In genomic region chr6:125054331-125054730, GRCh38 we compare ENCODE assay signal across 21 cellular contexts.
DNase-seq lines count a peak whose midpoint lies in the region; ATAC-seq and TF ChIP-seq lines count a peak whose summit lies in the region.
"Had no signal": no experiment of that assay in that cellular context is flagged by ENCODE, and none has a peak within 500 bp of the region (broad histone marks: within the 10 kb centered on the region; RNA-seq: fewer than 3 reads in every experiment).

No MANE protein-coding gene starts in this region.

- no peaks in the 10 kb centered on the region for H3K36me3 ChIP-seq in breast epithelium

- no peak overlapping the region for H3K27ac ChIP-seq in breast epithelium
- H3K27ac ChIP-seq in cingulate gyrus (ENCODE audit: low read depth, low read length) = peak overlapping the region; percentile 21
- H3K27ac ChIP-seq: HL-60 had no signal

- peaks cover 40% of the 10 kb centered on the region for H3K4me1 Mint-ChIP-seq in MCF 10A (ENCODE audit: insufficient read depth, unreplicated experiment)
- no peaks in the 10 kb centered on the region for H3K4me1 Mint-ChIP-seq in neural crest cell
- peaks cover 5% of the 10 kb centered on the region for H3K4me1 Mint-ChIP-seq in CD14-positive monocyte
- H3K4me1 Mint-ChIP-seq: B cell had no signal

- no peak for TF ChIP-seq CTCF in MCF 10A (IDR thresholded peaks at IDR 0.05; ENCODE audit: unreplicated experiment)
- no peak for TF ChIP-seq CTCF in breast epithelium (IDR thresholded peaks at IDR 0.05)
- no peak for TF ChIP-seq CTCF in neural crest cell (conservative IDR thresholded peaks at IDR 0.05)
- TF ChIP-seq CTCF in CD14-positive monocyte (IDR thresholded peaks at IDR 0.05) = no peak

- H3K4me1 ChIP-seq in breast epithelium = no peaks in the 10 kb centered on the region

- POLR2A ChIA-PET in MCF 10A (lab: Yijun Ruan, JAX) = interaction anchor here (5.2 kb wide), 1 partner anchor 91 kb away, joined by 62 read pairs; the partner anchor contains the start of gene RNF217

- CTCF ChIA-PET in MCF 10A (lab: Yijun Ruan, JAX) = interaction anchor here (1.1 kb wide), 1 partner anchor 60 kb away, joined by 3 read pairs; no protein-coding TSS in a partner anchor

- intact Hi-C loops in MCF 10A (cut with micrococcal nuclease) = loop anchor here (5.0 kb wide), 1 partner anchor 57 kb away; no protein-coding TSS in a partner anchor
- intact Hi-C loops in breast epithelium (cut with DNase I; ENCODE audit: low total_unique reads) = no loop called here
- intact Hi-C loops in CD14-positive monocyte (cut with micrococcal nuclease) = no loop called here

- H3K27ac Mint-ChIP-seq in MCF 10A (ENCODE audit: low read depth, unreplicated experiment) (peak overlapping the region; percentile 19), neural crest cell (ENCODE audit: unreplicated experiment) (peak overlapping the region; percentile 13), CD14-positive monocyte (no peak overlapping the region)
- H3K27ac Mint-ChIP-seq: B cell had no signal

- no peak for TF ChIP-seq POLR2A in breast epithelium (IDR thresholded peaks at IDR 0.05)

- DNase-seq in MCF 10A (ENCODE audit: unreplicated experiment) (no peak), breast epithelium (ENCODE audit: low spot score in 2 of 2) (no peak), neural crest cell (ENCODE audit: low read depth, low spot score) (no peak), CD14-positive monocyte (ENCODE audit: low spot score) (no peak)
- no peak for DNase-seq in activated CD4-positive, CD25-positive, alpha-beta regulatory T cell treated with anti-CD3 and anti-CD28 coated beads, Interleukin-2, amount 50 U/mL, for 72 hours
- no peak for DNase-seq in stimulated activated CD4-positive, alpha-beta T cell treated with anti-CD3 and anti-CD28 coated beads, Interleukin-12 subunit alpha, Interleukin-12 subunit beta, amount 100 ng/mL, for 4 hours
- DNase-seq: EL, GF-D8, KBM-7, NCI-H1092 treated with DMSO at 0.1 percent for 48 hours, NCI-H1436 treated with DMSO at 0.1 percent for 48 hours, NCI-H1930, NCI-H2171, NCI-H345, NCI-H524 had no signal

- H3K9me3 ChIP-seq in breast epithelium = no peaks in the 10 kb centered on the region

- H3K9me3 Mint-ChIP-seq in MCF 10A (ENCODE audit: unreplicated experiment) (peaks cover 7% of the 10 kb centered on the region), neural crest cell (no peaks in the 10 kb centered on the region), CD14-positive monocyte (no peaks in the 10 kb centered on the region)

- H3K27me3 Mint-ChIP-seq in MCF 10A (ENCODE audit: insufficient read depth, unreplicated experiment) = no peaks in the 10 kb centered on the region
- no peaks in the 10 kb centered on the region for H3K27me3 Mint-ChIP-seq in neural crest cell (ENCODE audit: low read depth)
- H3K27me3 Mint-ChIP-seq in CD14-positive monocyte (ENCODE audit: low read depth in 3 of 3) = no peaks in the 10 kb centered on the region
- H3K27me3 Mint-ChIP-seq: B cell had no signal

- no peak overlapping the region for H3K4me3 ChIP-seq in breast epithelium

- ATAC-seq in HG03432 (IDR thresholded peaks at IDR 0.05; ENCODE audit: unreplicated experiment) = no peak
- ATAC-seq: HepG2, Right ventricle myocardium inferior had no signal

- H3K4me3 Mint-ChIP-seq in MCF 10A (ENCODE audit: unreplicated experiment) = no peak overlapping the region
- H3K4me3 Mint-ChIP-seq in neural crest cell = no peak overlapping the region
- no peak overlapping the region for H3K4me3 Mint-ChIP-seq in CD14-positive monocyte
- H3K4me3 Mint-ChIP-seq: B cell had no signal

- no peaks in the 10 kb centered on the region for H3K27me3 ChIP-seq in breast epithelium

- H3K36me3 Mint-ChIP-seq in MCF 10A (ENCODE audit: insufficient read depth, unreplicated experiment) (peaks cover 33% of the 10 kb centered on the region), neural crest cell (ENCODE audit: low read depth) (no peaks in the 10 kb centered on the region), CD14-positive monocyte (peaks cover 6 to 15% of the 10 kb centered on the region in 2 donors)

- no TSS peak for BruUV-seq in MCF 10A (replicated peaks; lab: Mats Ljungman, UMichigan)

Comparison
In these comparisons a context has a peak if more than half of its experiments do, and no peak if none do; other contexts are left out.
1. H3K27ac Mint-ChIP-seq: peak in MCF 10A (single experiment) and neural crest cell (single experiment); none in CD14-positive monocyte (0 of 7).